Comparison of ENCODE assay signal across 9 cellular contexts in the genomic region with DNA sequence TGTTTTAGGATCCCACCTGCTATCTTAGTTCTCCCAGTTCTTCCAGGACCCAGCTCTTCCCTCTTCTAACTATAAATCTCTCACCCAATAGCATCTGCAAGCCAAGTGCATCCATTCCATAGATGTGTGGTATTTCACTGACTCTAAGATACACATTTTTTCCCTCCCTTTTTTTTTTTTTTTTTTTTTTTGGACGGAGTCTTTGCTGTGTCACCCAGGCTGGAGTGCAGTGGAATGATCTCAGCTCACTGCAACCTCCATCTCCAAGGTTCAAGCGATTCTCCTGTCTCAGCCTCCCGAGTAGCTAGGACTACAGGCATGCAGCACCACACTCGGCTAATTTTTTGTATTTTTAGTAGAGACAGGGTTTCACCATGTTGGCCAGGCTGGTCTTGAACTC. TPM values are rescaled to one million over a fixed set of nuclear protein-coding genes. Genes with fewer than 3 reads are reported as not detected.
DNase-seq lines count a peak whose midpoint lies in the region; ATAC-seq and TF ChIP-seq lines count a peak whose summit lies in the region.
"Not testable (repeated sequence)": the region's sequence is repeated elsewhere in the genome, so short reads cannot be mapped to it uniquely, and the experiment has no call there.
"Had no signal": no experiment of that assay in that cellular context is flagged by ENCODE, and none has a peak within 500 bp of the region (broad histone marks: within the 10 kb centered on the region; RNA-seq: fewer than 3 reads in every experiment).

No MANE protein-coding gene starts in this region.

- intact Hi-C loops in activated CD4-positive, alpha-beta T cell treated with anti-CD3 and anti-CD28 coated beads, Interleukin-2, amount 10 ng/mL, durations not matched to agents 24 days and 14 days (cut with micrococcal nuclease), result loop anchor here (1.0 to 2.0 kb wide), 3 partner anchors 15 to 481 kb away; no protein-coding TSS in a partner anchor
- intact Hi-C loops in psoas muscle (cut with DNase I), result not testable (repeated sequence)

- peaks cover 3 to 40% of the 10 kb centered on the region in 2 donors for H3K36me3 ChIP-seq in psoas muscle (ENCODE audit: insufficient read depth in 1 of 2, low read depth in 1 of 2)

- 48 to 57% (median 54%) methylated on average over 4 of the region's 4 CpGs for WGBS in psoas muscle, 3 donors

- H3K4me3 ChIP-seq in AG04449 (ENCODE audit: low read depth, low read length), result peak overlapping the region; percentile 88
- H3K4me3 ChIP-seq in GM12865 (ENCODE audit: low read depth, low read length), result peak overlapping the region; percentile 78
- H3K4me3 ChIP-seq in NB4 (ENCODE audit: low read depth, low read length), result peak overlapping the region; percentile 100
- peak overlapping the region; percentile 92 for H3K4me3 ChIP-seq in astrocyte of the cerebellum (ENCODE audit: low read depth, low read length)
- peak overlapping the region; percentile 96 for H3K4me3 ChIP-seq in epithelial cell of proximal tubule (ENCODE audit: low read depth, low read length)
- H3K4me3 ChIP-seq in psoas muscle, result peak overlapping the region; percentile 99

- ATAC-seq in memory B cell (ENCODE audit: low read depth); psoas muscle: not testable (repeated sequence)

- peak overlapping the region; percentile 95 for H3K27ac Mint-ChIP-seq in activated CD4-positive, alpha-beta T cell treated with anti-CD3 and anti-CD28 coated beads, Interleukin-2, amount 10 ng/mL, durations not matched to agents 24 days and 14 days
- H3K27ac Mint-ChIP-seq in memory B cell, result not testable (repeated sequence)

- in situ Hi-C loops in astrocyte of the cerebellum (cut with HindIII; ENCODE audit: low sequenced_read_pairs), result not testable (repeated sequence)

- H3K27me3 Mint-ChIP-seq in activated CD4-positive, alpha-beta T cell treated with anti-CD3 and anti-CD28 coated beads, Interleukin-2, amount 10 ng/mL, durations not matched to agents 24 days and 14 days; memory B cell: not testable (repeated sequence)

- peaks cover 51% of the 10 kb centered on the region for H3K4me1 Mint-ChIP-seq in activated CD4-positive, alpha-beta T cell treated with anti-CD3 and anti-CD28 coated beads, Interleukin-2, amount 10 ng/mL, durations not matched to agents 24 days and 14 days
- H3K4me1 Mint-ChIP-seq in memory B cell, result peaks cover 31% of the 10 kb centered on the region

- H3K4me3 Mint-ChIP-seq in activated CD4-positive, alpha-beta T cell treated with anti-CD3 and anti-CD28 coated beads, Interleukin-2, amount 10 ng/mL, durations not matched to agents 24 days and 14 days, result peak overlapping the region; percentile 97
- peak overlapping the region; percentile 98 for H3K4me3 Mint-ChIP-seq in memory B cell

- H3K27ac ChIP-seq in psoas muscle, result not testable (repeated sequence)

- not testable (repeated sequence) for TF ChIP-seq POLR2A in NB4 (IDR thresholded peaks at IDR 0.05; ENCODE audit: extremely low read depth, insufficient read length)

- peaks cover 17% of the 10 kb centered on the region for H3K4me1 ChIP-seq in psoas muscle

- not testable (repeated sequence) for H3K9me3 Mint-ChIP-seq in activated CD4-positive, alpha-beta T cell treated with anti-CD3 and anti-CD28 coated beads, Interleukin-2, amount 10 ng/mL, durations not matched to agents 24 days and 14 days; memory B cell

- not testable (repeated sequence) for TF ChIP-seq CTCF in AG04449 (IDR thresholded peaks at IDR 0.05; ENCODE audit: insufficient read depth, low read length, missing control alignments); GM12865 (IDR thresholded peaks at IDR 0.05; ENCODE audit: insufficient read depth, low read depth, low read length, missing control alignments); NB4 (IDR thresholded peaks at IDR 0.05; ENCODE audit: low read depth, low read length); astrocyte of the cerebellum (IDR thresholded peaks at IDR 0.05; ENCODE audit: low read depth, low read length, missing control alignments); epithelial cell of proximal tubule (conservative IDR thresholded peaks at IDR 0.05; ENCODE audit: low read depth, low read length); psoas muscle (IDR thresholded peaks at IDR 0.05)

- not testable (repeated sequence) for H3K9me3 ChIP-seq in psoas muscle

- H3K27me3 ChIP-seq in psoas muscle (ENCODE audit: insufficient read depth in 3 of 3, low read length in 2 of 3), result not testable (repeated sequence)

- not testable (repeated sequence) for DNase-seq in AG04449 (ENCODE audit: low read depth, low spot score); GM12865 (ENCODE audit: low read depth); NB4 (ENCODE audit: low read depth); activated CD4-positive, alpha-beta T cell treated with anti-CD3 and anti-CD28 coated beads, Interleukin-2, amount 10 ng/mL, durations not matched to agents 24 days and 14 days; astrocyte of the cerebellum (ENCODE audit: low read depth); epithelial cell of proximal tubule (ENCODE audit: low read depth); memory B cell (ENCODE audit: low spot score in 2 of 2); psoas muscle

- POLR2A ChIA-PET in AG04449 (lab: Yijun Ruan, JAX), result interaction anchor here (0.6 kb wide), 1 partner anchor 9 kb away, joined by 3 read pairs; no protein-coding TSS in a partner anchor

- CTCF ChIA-PET in AG04449 (lab: Yijun Ruan, JAX), result interaction anchor here (1.3 to 4.5 kb wide), 3 partner anchors 11 to 125 kb away, joined by 4 to 18 read pairs (median 6); no protein-coding TSS in a partner anchor

- peaks cover 57% of the 10 kb centered on the region for H3K36me3 Mint-ChIP-seq in activated CD4-positive, alpha-beta T cell treated with anti-CD3 and anti-CD28 coated beads, Interleukin-2, amount 10 ng/mL, durations not matched to agents 24 days and 14 days (ENCODE audit: low read depth)
- peaks cover 18% of the 10 kb centered on the region for H3K36me3 Mint-ChIP-seq in memory B cell

RNA-seq across cellular contexts. Expression of a gene that starts 1.7 kb away (rescaled TPM):
- 99.1 and 110 TPM in 2 replicates for total RNA-seq in activated CD4-positive, alpha-beta T cell treated with anti-CD3 and anti-CD28 coated beads, Interleukin-2, amount 10 ng/mL, durations not matched to agents 24 days and 14 days
- total RNA-seq in epithelial cell of proximal tubule, result 17.8 and 18.7 TPM in 2 replicates
- 1 to 10 TPM; 3.2 to 7.6 (median 4.7) TPM for total RNA-seq in psoas muscle
- 1 to 10 TPM; 1.4 to 4.3 (median 2.0) TPM for polyA plus RNA-seq in psoas muscle

RNA-seq across cellular contexts. Expression of a gene that starts 5.1 kb away (rescaled TPM):
- 0.38 and 0.42 TPM in 2 replicates for total RNA-seq in activated CD4-positive, alpha-beta T cell treated with anti-CD3 and anti-CD28 coated beads, Interleukin-2, amount 10 ng/mL, durations not matched to agents 24 days and 14 days
- total RNA-seq in epithelial cell of proximal tubule, result 14.5 and 30.9 TPM in 2 replicates
- total RNA-seq in psoas muscle, result under 1 TPM in 1 of 4 donors, not detected in 3; 0.43 TPM
- polyA plus RNA-seq in psoas muscle, result under 1 TPM; 0.04 to 0.42 (median 0.31) TPM

RNA-seq across cellular contexts. Expression of a gene that starts 26.0 kb away (rescaled TPM):
- not detected in 2 replicates for total RNA-seq in activated CD4-positive, alpha-beta T cell treated with anti-CD3 and anti-CD28 coated beads, Interleukin-2, amount 10 ng/mL, durations not matched to agents 24 days and 14 days
- total RNA-seq in epithelial cell of proximal tubule (not detected in 2 replicates), psoas muscle (10 to 100 TPM in 1 of 4 donors, 1 to 10 TPM in 3; 2.9 to 10.9 (median 6.7) TPM)
- 1 to 10 TPM in 2 of 3 donors, under 1 TPM in 1; 0.73 to 5.5 (median 1.3) TPM for polyA plus RNA-seq in psoas muscle
- total RNA-seq: H4 had no signal

RNA-seq across cellular contexts. Expression of a gene that starts 26.6 kb away (rescaled TPM):
- total RNA-seq in activated CD4-positive, alpha-beta T cell treated with anti-CD3 and anti-CD28 coated beads, Interleukin-2, amount 10 ng/mL, durations not matched to agents 24 days and 14 days, result 138 and 142 TPM in 2 replicates
- total RNA-seq in epithelial cell of proximal tubule, result 95.1 and 141 TPM in 2 replicates
- 100 to 1,000 TPM in 1 of 4 donors, 10 to 100 TPM in 3; 65.1 to 129 (median 92.6) TPM for total RNA-seq in psoas muscle
- 100 to 1,000 TPM in 1 of 3 donors, 10 to 100 TPM in 2; 79.8 to 109 (median 93.9) TPM for polyA plus RNA-seq in psoas muscle

Comparison
In these comparisons a context has a peak if more than half of its experiments do, and no peak if none do; other contexts are left out.
1. RNA of a gene that starts 5.1 kb away (total RNA-seq): 14.5 to 30.9 TPM in epithelial cell of proximal tubule; 0.38 to 0.42 TPM in activated CD4-positive, alpha-beta T cell treated with anti-CD3 and anti-CD28 coated beads, Interleukin-2, amount 10 ng/mL, durations not matched to agents 24 days and 14 days and 0.43 TPM in psoas muscle; every median in the first group is over 10 times any median in the second.
2. Peak in every context shown above with its lines, with median percentiles within 50 percentile points of each other: H3K4me3 ChIP-seq.